Comparison of ENCODE assay signal across 3 cellular contexts in genomic region chr11:21704539-21704938, GRCh38.
"Had no signal": no experiment of that assay in that cellular context is flagged by ENCODE, and none has a peak within 500 bp of the region (broad histone marks: within the 10 kb centered on the region; RNA-seq: fewer than 3 reads in every experiment).

No MANE protein-coding gene starts in this region.

- ATAC-seq: GM12878 had no signal

- H3K4me3 ChIP-seq: GM12878 had no signal

- DNase-seq: GDM1, GF-D8 had no signal
